Comparison of ENCODE assay signal across 19 cellular contexts in genomic region chr11:106461148-106461547, GRCh38.
"Had no signal": no experiment of that assay in that cellular context is flagged by ENCODE, and none has a peak within 500 bp of the region (broad histone marks: within the 10 kb centered on the region; RNA-seq: fewer than 3 reads in every experiment).

No MANE protein-coding gene starts in this region.

- H3K36me3 Mint-ChIP-seq: activated naive CD4-positive, alpha-beta T cell treated with anti-CD3 and anti-CD28 coated beads, Interleukin-2, amount 50 U/mL, for 24 hours; memory B cell; naive thymus-derived CD8-positive, alpha-beta T cell had no signal

- H3K4me1 ChIP-seq: thyroid gland had no signal

- ATAC-seq: left lobe of liver; naive thymus-derived CD8-positive, alpha-beta T cell had no signal

- H3K27me3 ChIP-seq: cardiac muscle cell, thyroid gland had no signal

- H3K4me1 Mint-ChIP-seq: activated naive CD4-positive, alpha-beta T cell treated with anti-CD3 and anti-CD28 coated beads, Interleukin-2, amount 50 U/mL, for 24 hours; memory B cell; naive thymus-derived CD8-positive, alpha-beta T cell had no signal

- DNase-seq: activated CD4-positive, alpha-beta T cell treated with anti-CD3 and anti-CD28 coated beads, Interleukin-2, amount 50 U/mL, for 4 hours; activated gamma-delta T cell; dermis blood vessel endothelial cell; effector memory CD4-positive, alpha-beta T cell; foreskin fibroblast; naive thymus-derived CD8-positive, alpha-beta T cell; posterior cingulate gyrus; stimulated activated CD4-positive, alpha-beta T cell treated with anti-CD3 and anti-CD28 coated beads, Interleukin-12 subunit alpha, Interleukin-12 subunit beta, amount 100 ng/mL, for 4 hours; stimulated activated CD4-positive, alpha-beta T cell treated with anti-CD3 and anti-CD28 coated beads, Interleukin-1b, Interleukin-23, amount 100 ng/mL, for 48 hours; stimulated activated CD8-positive, alpha-beta memory T cell treated with anti-CD3 and anti-CD28 coated beads, Interleukin-4, amount 100 ng/mL, for 48 hours; stimulated activated naive CD4-positive, alpha-beta T cell; thyroid gland had no signal

- H3K27ac Mint-ChIP-seq: activated naive CD4-positive, alpha-beta T cell treated with anti-CD3 and anti-CD28 coated beads, Interleukin-2, amount 50 U/mL, for 24 hours; memory B cell; naive thymus-derived CD8-positive, alpha-beta T cell; T-helper 2 cell treated with Interferon-gamma antibody and Interleukin-4, amounts not matched to agents 5 μg/mL and 100 μg/mL, for 36 hours had no signal

- H3K27ac ChIP-seq: cardiac muscle cell, thyroid gland had no signal

- FAIRE-seq: keratinocyte, TTC549 had no signal

- H3K27me3 Mint-ChIP-seq: activated naive CD4-positive, alpha-beta T cell treated with anti-CD3 and anti-CD28 coated beads, Interleukin-2, amount 50 U/mL, for 24 hours; memory B cell; naive thymus-derived CD8-positive, alpha-beta T cell had no signal

- H3K4me3 Mint-ChIP-seq: activated naive CD4-positive, alpha-beta T cell treated with anti-CD3 and anti-CD28 coated beads, Interleukin-2, amount 50 U/mL, for 24 hours; memory B cell; naive thymus-derived CD8-positive, alpha-beta T cell; T-helper 2 cell treated with Interferon-gamma antibody and Interleukin-4, amounts not matched to agents 5 μg/mL and 100 μg/mL, for 36 hours had no signal

- H3K4me3 ChIP-seq: cardiac muscle cell, thyroid gland had no signal

- H3K9me3 ChIP-seq: thyroid gland had no signal

- H3K36me3 ChIP-seq: cardiac muscle cell, thyroid gland had no signal

- H3K9me3 Mint-ChIP-seq: activated naive CD4-positive, alpha-beta T cell treated with anti-CD3 and anti-CD28 coated beads, Interleukin-2, amount 50 U/mL, for 24 hours had no signal
